Comparison of ENCODE assay signal across 8 cellular contexts in the genomic region with DNA sequence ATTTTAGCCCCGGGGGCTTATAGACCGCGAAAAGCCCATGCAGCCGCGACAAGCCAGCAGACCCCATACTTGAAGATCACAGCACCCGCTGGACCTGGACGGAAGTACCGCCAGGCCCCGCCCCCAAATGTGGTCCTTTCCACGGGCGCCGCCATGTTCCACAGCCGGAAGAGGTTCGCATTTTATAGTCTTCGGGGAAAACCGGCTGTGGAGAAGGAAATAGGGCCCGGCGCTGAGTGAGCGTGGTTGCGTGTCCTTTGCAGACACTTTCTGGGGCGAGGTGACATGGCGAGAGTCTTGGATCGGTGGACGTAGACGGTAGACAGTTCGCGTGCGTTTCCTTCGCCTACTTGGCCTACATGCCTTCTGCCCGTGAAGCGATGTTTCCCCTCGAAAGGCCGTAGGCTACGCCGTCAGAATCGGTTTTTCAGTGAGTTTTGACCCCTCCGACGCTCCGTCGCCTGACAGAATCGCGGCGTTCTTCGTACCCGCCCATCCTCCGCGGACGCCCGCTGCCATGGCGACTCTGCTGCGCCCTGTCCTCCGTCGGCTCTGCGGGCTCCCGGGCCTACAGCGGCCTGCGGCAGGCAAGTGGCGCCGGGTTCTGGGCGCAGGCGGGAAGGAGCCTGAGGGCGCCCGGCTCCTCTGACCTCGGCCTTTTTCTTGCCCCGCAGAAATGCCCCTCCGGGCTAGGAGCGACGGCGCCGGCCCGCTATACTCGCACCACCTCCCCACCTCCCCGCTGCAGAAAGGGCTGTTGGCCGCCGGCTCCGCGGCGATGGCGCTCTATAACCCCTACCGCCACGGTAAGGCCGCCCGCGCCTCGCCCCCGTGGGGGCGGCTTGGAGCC. TPM values are rescaled to one million over a fixed set of nuclear protein-coding genes. Genes with fewer than 3 reads are reported as not detected.
DNase-seq lines count a peak whose midpoint lies in the region; ATAC-seq and TF ChIP-seq lines count a peak whose summit lies in the region.

COQ4 (plus strand) TSS at position 498 of the 850 bp plus-strand sequence; CDS start at position 518, 20 bp downstream.
A gene with protein sequence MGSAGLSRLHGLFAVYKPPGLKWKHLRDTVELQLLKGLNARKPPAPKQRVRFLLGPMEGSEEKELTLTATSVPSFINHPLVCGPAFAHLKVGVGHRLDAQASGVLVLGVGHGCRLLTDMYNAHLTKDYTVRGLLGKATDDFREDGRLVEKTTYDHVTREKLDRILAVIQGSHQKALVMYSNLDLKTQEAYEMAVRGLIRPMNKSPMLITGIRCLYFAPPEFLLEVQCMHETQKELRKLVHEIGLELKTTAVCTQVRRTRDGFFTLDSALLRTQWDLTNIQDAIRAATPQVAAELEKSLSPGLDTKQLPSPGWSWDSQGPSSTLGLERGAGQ (minus strand): TSS at position 106 of the 850 bp plus-strand sequence. CDS start 39 bp downstream, at position 67.

- WGBS in gastroesophageal sphincter (ENCODE audit: low coverage in 1 of 2), 2 donors, result 1% methylated on average over 15 to 17 of the region's 87 CpGs

- H3K9me3 ChIP-seq in gastroesophageal sphincter (no peaks in the 10 kb centered on the region), neutrophil (no peaks in the 10 kb centered on the region)

- peaks cover 0 to 46% (median 15%) of the 10 kb centered on the region in 3 donors for H3K4me1 ChIP-seq in gastroesophageal sphincter
- H3K4me1 ChIP-seq in neutrophil (ENCODE audit: control insufficient read depth in 1 of 2, insufficient read depth in 1 of 2, low read depth in 1 of 2, low read length in 1 of 2), result peaks cover 21 to 22% of the 10 kb centered on the region in 2 experiments

- peak within 1 kb of the TSS; percentile 95 for H3K4me3 Mint-ChIP-seq in HFFc6
- H3K4me3 Mint-ChIP-seq in activated naive CD4-positive, alpha-beta T cell treated with anti-CD3 and anti-CD28 coated beads for 36 hours, result peak within 1 kb of the TSS; percentile 90

- CTCF ChIA-PET in activated naive CD4-positive, alpha-beta T cell treated with anti-CD3 and anti-CD28 coated beads for 36 hours (lab: Charles Lee), result interaction anchor here (0.7 kb wide), 1 partner anchor 628 kb away, joined by 3 read pairs; no protein-coding TSS in a partner anchor

- H3K27ac Mint-ChIP-seq in HFFc6, result peak within 1 kb of the TSS; percentile 98
- peak within 1 kb of the TSS; percentile 94 for H3K27ac Mint-ChIP-seq in activated naive CD4-positive, alpha-beta T cell treated with anti-CD3 and anti-CD28 coated beads for 36 hours

- H3K27me3 ChIP-seq in gastroesophageal sphincter (no peaks in the 10 kb centered on the region), neutrophil (no peaks in the 10 kb centered on the region)

- no peak for TF ChIP-seq CTCF in HFFc6 (IDR thresholded peaks at IDR 0.05)
- no peak for TF ChIP-seq CTCF in NB4 (IDR thresholded peaks at IDR 0.05; ENCODE audit: low read depth, low read length)
- TF ChIP-seq CTCF in gastroesophageal sphincter (IDR thresholded peaks at IDR 0.05), result no peak
- TF ChIP-seq CTCF in neutrophil (IDR thresholded peaks at IDR 0.05), result no peak
- TF ChIP-seq CTCF in subcutaneous adipose tissue (IDR thresholded peaks at IDR 0.05; ENCODE audit: low read depth), result no peak

- intact Hi-C loops in activated naive CD4-positive, alpha-beta T cell treated with anti-CD3 and anti-CD28 coated beads for 36 hours (cut with micrococcal nuclease), result loop anchor here (1.0 to 5.0 kb wide), 9 partner anchors 18 to 256 kb away; partner anchors contain the start of genes BBLN, GOLGA2, NAIF1 and ODF2

- no peaks in the 10 kb centered on the region for H3K9me3 Mint-ChIP-seq in HFFc6
- no peaks in the 10 kb centered on the region for H3K9me3 Mint-ChIP-seq in activated naive CD4-positive, alpha-beta T cell treated with anti-CD3 and anti-CD28 coated beads for 36 hours

- H3K36me3 ChIP-seq in gastroesophageal sphincter, result peaks cover 0 to 68% of the 10 kb centered on the region in 2 donors
- peaks cover 3% of the 10 kb centered on the region for H3K36me3 ChIP-seq in neutrophil

- peak; percentile 98 for ATAC-seq in gastroesophageal sphincter

- H3K27me3 Mint-ChIP-seq in HFFc6 (ENCODE audit: insufficient read depth), result peaks cover 2% of the 10 kb centered on the region
- no peaks in the 10 kb centered on the region for H3K27me3 Mint-ChIP-seq in activated naive CD4-positive, alpha-beta T cell treated with anti-CD3 and anti-CD28 coated beads for 36 hours (ENCODE audit: low read depth)

- TF ChIP-seq POLR2A in NB4 (IDR thresholded peaks at IDR 0.05; ENCODE audit: extremely low read depth, insufficient read length) (peak; percentile 84), gastroesophageal sphincter (IDR thresholded peaks at IDR 0.05) (peak in 1 of 2 donors; percentile 15)

- H3K4me1 Mint-ChIP-seq in HFFc6 (ENCODE audit: low read depth), result peaks cover 5% of the 10 kb centered on the region; the same call in 1 of the 2 replicates
- peaks cover 22% of the 10 kb centered on the region for H3K4me1 Mint-ChIP-seq in activated naive CD4-positive, alpha-beta T cell treated with anti-CD3 and anti-CD28 coated beads for 36 hours (ENCODE audit: low read depth)

- H3K27ac ChIP-seq in gastroesophageal sphincter (peak within 1 kb of the TSS; percentile 23 to 91 (median 88)), neutrophil (peak within 1 kb of the TSS; percentile 90)

- DNase-seq in GM04504 (ENCODE audit: low read depth) (peak; percentile 92), HFFc6 (peak; percentile 93), NB4 (ENCODE audit: low read depth) (peak; percentile 96), SK-N-DZ (ENCODE audit: low spot score) (peak; percentile 96)
- peak; percentile 95 for DNase-seq in activated naive CD4-positive, alpha-beta T cell treated with anti-CD3 and anti-CD28 coated beads for 36 hours

- H3K4me3 ChIP-seq in NB4 (ENCODE audit: low read depth, low read length) (peak within 1 kb of the TSS; percentile 89), gastroesophageal sphincter (peak within 1 kb of the TSS; percentile 52 to 97), neutrophil (ENCODE audit: low read depth in 1 of 2, low read length in 1 of 2) (peak within 1 kb of the TSS; percentile 81 to 89)

- peaks cover 9% of the 10 kb centered on the region; the same call in 1 of the 2 replicates for H3K36me3 Mint-ChIP-seq in HFFc6 (ENCODE audit: low read depth)
- peaks cover 7% of the 10 kb centered on the region for H3K36me3 Mint-ChIP-seq in activated naive CD4-positive, alpha-beta T cell treated with anti-CD3 and anti-CD28 coated beads for 36 hours (ENCODE audit: low read depth)

- no peak for TF ChIP-seq EP300 in gastroesophageal sphincter (IDR thresholded peaks at IDR 0.05)

RNA-seq across cellular contexts. Expression of gene COQ4, which starts in this region (rescaled TPM):
- total RNA-seq in HFFc6 (2021; fragmentation: NEBNext Ultra II Directional; extraction: Animal tissue kit (Norgen Biotek cat#: 25700)), result 10 to 100 TPM; 29.8 to 33.3 (median 31.3) TPM
- 44.3 and 60.6 TPM in 2 replicates for polyA plus RNA-seq in SK-N-DZ (2014; cell fraction: cytosol; rRNA removed)
- 95.7 and 104 TPM in 2 replicates for polyA plus RNA-seq in SK-N-DZ (2014; cell fraction: nucleus; rRNA removed)
- total RNA-seq in activated naive CD4-positive, alpha-beta T cell treated with anti-CD3 and anti-CD28 coated beads for 36 hours, result 10 to 100 TPM; 27.8 to 29.6 TPM
- total RNA-seq in gastroesophageal sphincter (10 to 100 TPM; 25.8 to 40.5 (median 31.8) TPM), subcutaneous adipose tissue (10 to 100 TPM; 20.1 to 51.1 (median 23.2) TPM)

RNA-seq across cellular contexts. Expression of the second gene that starts in this region (rescaled TPM):
- total RNA-seq in HFFc6 (2021; fragmentation: NEBNext Ultra II Directional; extraction: Animal tissue kit (Norgen Biotek cat#: 25700)), result 10 to 100 TPM; 27.0 to 38.5 (median 34.3) TPM
- 22.3 and 25.6 TPM in 2 replicates for polyA plus RNA-seq in SK-N-DZ (2014; cell fraction: cytosol; rRNA removed)
- polyA plus RNA-seq in SK-N-DZ (2014; cell fraction: nucleus; rRNA removed), result 11.9 and 20.5 TPM in 2 replicates
- 10 to 100 TPM; 28.0 to 29.4 TPM for total RNA-seq in activated naive CD4-positive, alpha-beta T cell treated with anti-CD3 and anti-CD28 coated beads for 36 hours
- 10 to 100 TPM in 1 of 4 donors, 1 to 10 TPM in 3; 5.1 to 11.4 (median 7.5) TPM for total RNA-seq in gastroesophageal sphincter
- total RNA-seq in subcutaneous adipose tissue, result 10 to 100 TPM in 1 of 4 donors, 1 to 10 TPM in 3; 7.2 to 10.5 (median 8.7) TPM

Comparison
In these comparisons a context has a peak if more than half of its experiments do, and no peak if none do; other contexts are left out.
1. Peak in every context shown above with its lines: DNase-seq, ATAC-seq, H3K4me3 ChIP-seq and H3K27ac ChIP-seq.